Comparison of ENCODE assay signal across 8 cellular contexts in the genomic region with DNA sequence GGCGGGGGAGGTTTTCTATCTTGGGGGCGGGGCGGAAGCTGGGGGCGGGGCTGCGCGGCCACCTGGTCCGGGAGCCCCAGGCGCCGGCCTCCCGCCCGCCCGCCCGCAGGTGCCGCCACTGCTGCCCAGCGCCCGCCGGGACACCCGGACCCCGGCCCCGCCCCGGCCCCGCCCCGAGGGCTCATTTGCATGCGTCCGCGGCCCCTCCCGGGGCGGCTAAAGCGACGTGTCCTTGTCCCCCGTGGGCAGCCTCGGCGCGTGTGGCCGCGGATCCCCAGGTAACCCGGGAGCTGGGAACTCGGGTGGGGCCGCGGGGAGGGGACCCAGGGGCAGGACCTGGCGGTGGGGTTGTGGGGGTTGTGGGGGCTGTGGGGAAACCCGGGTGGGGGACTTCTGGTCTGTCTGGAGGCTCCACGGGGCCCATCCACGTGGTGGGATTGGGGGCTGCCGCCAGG. TPM values are rescaled to one million over a fixed set of nuclear protein-coding genes. Genes with fewer than 3 reads are reported as not detected.
DNase-seq lines count a peak whose midpoint lies in the region; ATAC-seq, FAIRE-seq and TF ChIP-seq lines count a peak whose summit lies in the region.

BHLHA15 (plus strand) TSS at position 219 of the 455 bp plus-strand sequence. CDS start 871 bp downstream, outside the sequence.

- DNase-seq in activated CD8-positive, alpha-beta memory T cell treated with anti-CD3 and anti-CD28 coated beads, Interleukin-2, amount 50 U/mL, for 48 hours = peak; percentile 68
- DNase-seq in activated CD8-positive, alpha-beta memory T cell treated with anti-CD3 and anti-CD28 coated beads, Interleukin-2, amount 50 U/mL, for 4 hours = no peak
- DNase-seq in NCI-H510A treated with DMSO at 0.1 percent for 48 hours (lab: John Stamatoyannopoulos, UW) (peak; percentile 9), T47D (ENCODE audit: low read depth in 1 of 2, low spot score in 1 of 2) (peak; percentile 60 to 66), HepG2 (ENCODE audit: low spot score) (peak; percentile 24), tibial artery (peak; percentile 17 to 58), HK-2 (ENCODE audit: unreplicated experiment) (no peak)

- CTCF ChIA-PET in HepG2 (lab: Yijun Ruan, JAX; ENCODE audit: low intra/inter-chr PET ratio, low total read pairs) = no interaction called here

- peak within 1 kb of the TSS; percentile 67 for H3K9ac ChIP-seq in HepG2 (ENCODE audit: insufficient read depth, low read depth, low read length)

- POLR2A ChIA-PET in HepG2 (lab: Yijun Ruan, JAX) = interaction anchor here (1.0 kb wide), 2 partner anchors 175 to 207 kb away, joined by 3 read pairs; no protein-coding TSS in a partner anchor

- 17% methylated on average over 1 of the region's 45 CpGs for WGBS in HepG2 (ENCODE audit: low lambda C conversion rate)

- H3K4me1 ChIP-seq in HepG2 (ENCODE audit: insufficient read depth, low read length) (peaks cover 17% of the 10 kb centered on the region), tibial artery (peaks cover 0 to 21% (median 12%) of the 10 kb centered on the region in 4 donors)

- no peaks in the 10 kb centered on the region for H3K79me2 ChIP-seq in HepG2 (ENCODE audit: insufficient read depth, low read length)

- TF ChIP-seq EP300 in HepG2 (IDR thresholded peaks at IDR 0.05; ENCODE audit: low read depth in 2 of 2, low read length in 2 of 2) = no peak
- TF ChIP-seq EP300 in HepG2 (CRISPR knock-in tag; IDR thresholded peaks at IDR 0.05; ENCODE audit: borderline replicate concordance) = no peak

- TF ChIP-seq POLR2A in HepG2 (IDR thresholded peaks at IDR 0.05; ENCODE audit: insufficient read depth in 1 of 2, low read depth in 2 of 2, low read length in 2 of 2) = no peak

- intact Hi-C loops in HepG2 (cut with micrococcal nuclease; ENCODE audit: unreplicated experiment) = no loop called here
- intact Hi-C loops in tibial artery (cut with DNase I; ENCODE audit: low total_unique reads) = no loop called here

- peak within 1 kb of the TSS; percentile 42 to 73 (median 66) for H3K4me3 ChIP-seq in HepG2 (replicated peaks in 1 of 3; ENCODE audit: insufficient read depth in 1 of 3, low read depth in 2 of 3, low read length in 3 of 3)
- H3K4me3 ChIP-seq in tibial artery = peak within 1 kb of the TSS; percentile 38 to 41

- H3K36me3 ChIP-seq in HepG2 (replicated peaks in 1 of 2; ENCODE audit: control insufficient read depth in 1 of 2, insufficient read depth in 2 of 2, low read length in 2 of 2) = peaks cover 3 to 9% of the 10 kb centered on the region in 2 experiments; a peak in 4 of 5 replicates
- H3K36me3 ChIP-seq in tibial artery = peaks cover 8 to 20% (median 11%) of the 10 kb centered on the region in 3 donors

- TF ChIP-seq CTCF in HepG2 (CRISPR knock-in tag; IDR thresholded peaks at IDR 0.05) (no peak), tibial artery (IDR thresholded peaks at IDR 0.05) (no peak)

- no peak for TF ChIP-seq RAD21 in HepG2 (CRISPR knock-in tag; IDR thresholded peaks at IDR 0.05)

- FAIRE-seq in HepG2 (lab: Jason Lieb, UNC) = no peak

- in situ Hi-C loops in T47D (cut with HindIII; ENCODE audit: low pct_unique_long_range_greater_than_20kb, low sequenced_read_pairs) (no loop called here), HepG2 (cut with HindIII; ENCODE audit: extremely low pct_ligation_motif_present, low pct_unique_long_range_greater_than_20kb) (no loop called here)

- H3K27me3 ChIP-seq in HepG2 (ENCODE audit: control insufficient read depth in 1 of 2, insufficient read depth in 2 of 2, low read length in 2 of 2) (no peaks in the 10 kb centered on the region), tibial artery (peaks cover 0 to 22% of the 10 kb centered on the region in 2 donors)

- no peak within 1 kb of the TSS for H2AFZ ChIP-seq in HepG2 (ENCODE audit: low read length)

- H3K27ac ChIP-seq in HepG2 (ENCODE audit: extremely low read length, insufficient read depth, low read length) = peak within 1 kb of the TSS; percentile 69
- H3K27ac ChIP-seq in tibial artery = no peak within 1 kb of the TSS

- H3K9me3 ChIP-seq in HepG2 (ENCODE audit: low read length) = no peaks in the 10 kb centered on the region
- no peaks in the 10 kb centered on the region for H3K9me3 ChIP-seq in tibial artery

- ATAC-seq in HepG2 (peak; percentile 67), HG03196 (IDR thresholded peaks at IDR 0.05; ENCODE audit: unreplicated experiment) (no peak)

- no TSS peak for BruUV-seq in HepG2 (replicated peaks; lab: Mats Ljungman, UMichigan)

- no peaks in the 10 kb centered on the region for H4K20me1 ChIP-seq in HepG2 (ENCODE audit: insufficient read depth, low read length)

- peak within 1 kb of the TSS; percentile 72 for H3K4me2 ChIP-seq in HepG2 (ENCODE audit: low read depth, low read length)

TF ChIP-seq in HepG2, 621 proteins besides CTCF, POLR2A, EP300 and RAD21:
- TF ChIP-seq GRHL1 (CRISPR knock-in tag; conservative IDR thresholded peaks at IDR 0.05) (no peak), EZH2 (conservative IDR thresholded peaks at IDR 0.05; ENCODE audit: low read depth, low read length) (no peak), POLR2AphosphoS5 (IDR thresholded peaks at IDR 0.05; ENCODE audit: low read depth, low read length) (peak; percentile 9; the same call in 1 of the 2 replicates), CENPT (CRISPR knock-in tag; IDR thresholded peaks at IDR 0.05; ENCODE audit: low read depth) (0 out of 2 replicates have a peak, but pooled peaks have one; percentile 44), SRSF1 (optimal IDR thresholded peaks at IDR 0.05; ENCODE audit: low read depth, low read length) (peak; percentile 0), SRY (CRISPR knock-in tag; IDR thresholded peaks at IDR 0.05) (no peak), ZSCAN31 (CRISPR knock-in tag; IDR thresholded peaks at IDR 0.05; ENCODE audit: low read depth) (no peak), ZC3H13 (CRISPR knock-in tag; IDR thresholded peaks at IDR 0.05) (0 out of 2 replicates have a peak, but pooled peaks have one; percentile 11), HMG20B (CRISPR knock-in tag; conservative IDR thresholded peaks at IDR 0.05) (no peak)

RNA-seq across cellular contexts. Expression of gene BHLHA15, which starts in this region (rescaled TPM):
- total RNA-seq in HepG2 (2016; rRNA removed; fragmentation: Illumina TruSeq; extraction: Trizol) = 4.4 and 6.1 TPM in 2 replicates
- total RNA-seq in HepG2 (2016; cell fraction: cytosol; rRNA removed; fragmentation: Illumina TruSeq; extraction: Trizol; ENCODE audit: low read depth) = 0.44 and 1.3 TPM in 2 replicates
- total RNA-seq in HepG2 (2016; cell fraction: insoluble cytoplasmic fraction; rRNA removed; fragmentation: Illumina TruSeq; extraction: Trizol) = 4.0 and 5.3 TPM in 2 replicates
- total RNA-seq in HepG2 (2016; cell fraction: membrane; rRNA removed; fragmentation: Illumina TruSeq; extraction: Trizol) = 2.9 and 3.3 TPM in 2 replicates
- 3.8 and 5.3 TPM in 2 replicates for total RNA-seq in HepG2 (2016; cell fraction: nucleus; rRNA removed; fragmentation: Illumina TruSeq; extraction: Trizol)
- polyA plus RNA-seq in HepG2 (2011; rRNA removed) = 1.9 and 2.3 TPM in 2 replicates
- 2.0 and 3.2 TPM in 2 replicates for polyA plus RNA-seq in HepG2 (2011; cell fraction: cytosol; rRNA removed)
- polyA plus RNA-seq in HepG2 (2011; cell fraction: nucleus; rRNA removed) = 2.5 and 3.0 TPM in 2 replicates
- polyA plus RNA-seq in HepG2 (2012) = 0.83 and 1.6 TPM in 2 replicates
- 0.18 and 0.37 TPM in 2 replicates for polyA plus RNA-seq in HepG2 (2016; cell fraction: cytosol; fragmentation: Illumina TruSeq; extraction: Trizol; ENCODE audit: low read depth)
- polyA plus RNA-seq in HepG2 (2016; cell fraction: insoluble cytoplasmic fraction; fragmentation: Illumina TruSeq; extraction: Trizol; ENCODE audit: low read depth) = 2.3 and 3.1 TPM in 2 replicates
- 0.77 and 1.0 TPM in 2 replicates for polyA plus RNA-seq in HepG2 (2016; cell fraction: membrane; fragmentation: Illumina TruSeq; extraction: Trizol; ENCODE audit: low read depth)
- 3.6 and 4.4 TPM in 2 replicates for polyA plus RNA-seq in HepG2 (2016; cell fraction: nucleus; fragmentation: Illumina TruSeq; extraction: Trizol; ENCODE audit: insufficient read depth, low read depth)
- polyA minus RNA-seq in HepG2 (2011; rRNA and poly(A)+ RNA removed; ENCODE audit: low replicate concordance) = 2.7 TPM in 1 of 2 replicates, not detected in the other
- polyA minus RNA-seq in HepG2 (2011; cell fraction: cytosol; rRNA and poly(A)+ RNA removed) = 2.5 and 3.4 TPM in 2 replicates
- 1.8 and 2.7 TPM in 2 replicates for polyA minus RNA-seq in HepG2 (2011; cell fraction: nucleus; rRNA and poly(A)+ RNA removed)

Comparison
In these comparisons a context has a peak if more than half of its experiments do, and no peak if none do; other contexts are left out.
1. DNase-seq: peak in activated CD8-positive, alpha-beta memory T cell treated with anti-CD3 and anti-CD28 coated beads, Interleukin-2, amount 50 U/mL, for 48 hours (single experiment), NCI-H510A treated with DMSO at 0.1 percent for 48 hours (single experiment), T47D (2 of 2), HepG2 (single experiment) and tibial artery (2 of 2); none in activated CD8-positive, alpha-beta memory T cell treated with anti-CD3 and anti-CD28 coated beads, Interleukin-2, amount 50 U/mL, for 4 hours (single experiment) and HK-2 (single experiment).